8 cellular contexts compared by ENCODE assay signal in the genomic region with DNA sequence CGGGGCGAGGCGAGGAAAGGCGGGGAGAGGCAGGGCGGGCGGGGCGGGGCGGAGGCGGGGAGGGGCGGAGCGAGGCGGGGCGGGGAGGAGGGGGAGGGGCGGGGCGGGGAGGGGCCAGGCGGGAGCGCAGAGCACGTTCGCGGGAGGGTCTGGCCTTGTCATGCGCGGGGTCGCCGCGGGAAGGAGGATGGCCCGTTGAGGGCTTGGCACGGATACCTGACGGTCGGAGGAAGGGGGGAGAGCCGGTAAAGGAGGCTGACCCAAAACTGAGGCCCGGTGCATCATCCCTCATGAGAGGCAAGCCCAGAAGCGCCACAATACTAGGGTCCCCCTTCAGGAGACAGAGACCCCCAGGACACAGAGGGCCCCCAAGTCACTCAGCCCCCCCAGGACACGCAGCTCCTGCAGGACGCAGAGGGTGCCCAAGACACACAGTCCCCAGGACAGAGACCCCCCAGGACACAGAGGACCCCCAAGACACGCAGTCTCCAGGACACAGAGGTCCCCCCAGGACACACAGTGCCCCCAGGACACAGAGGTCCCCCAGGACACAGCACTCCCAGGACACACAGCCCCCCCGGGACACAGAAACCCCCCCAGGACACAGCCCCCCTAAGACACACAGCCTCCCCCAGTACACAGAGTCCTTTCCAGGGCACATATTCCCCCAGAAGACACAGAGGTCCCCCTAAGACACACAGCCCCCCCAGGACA. TPM values are rescaled to one million over a fixed set of nuclear protein-coding genes. Genes with fewer than 3 reads are reported as not detected.
DNase-seq lines count a peak whose midpoint lies in the region; ATAC-seq and TF ChIP-seq lines count a peak whose summit lies in the region.

No MANE protein-coding gene starts in this region.

- no peaks in the 10 kb centered on the region for H3K9me3 Mint-ChIP-seq in memory B cell

- peak; percentile 5 for ATAC-seq in memory B cell (ENCODE audit: low read depth)

- H3K36me3 ChIP-seq in Peyer's patch (peaks cover 0 to 7% (median 0%) of the 10 kb centered on the region in 3 donors), tibial nerve (peaks cover 0 to 12% (median 0%) of the 10 kb centered on the region in 3 donors)

- H3K4me1 ChIP-seq in Peyer's patch (peaks cover 0 to 30% (median 10%) of the 10 kb centered on the region in 4 donors), tibial nerve (peaks cover 0 to 32% (median 19%) of the 10 kb centered on the region in 4 donors)

- DNase-seq in AG08395 (ENCODE audit: low spot score) (peak; percentile 66), GM12865 (ENCODE audit: low read depth) (no peak), Peyer's patch (peak in 1 of 3 donors; percentile 73), memory B cell (ENCODE audit: low spot score in 2 of 2) (peak; percentile 38 to 58), tibial nerve (ENCODE audit: low spot score in 2 of 2) (peak in 1 of 2 donors; percentile 34), OCI-M2 (lab: John Stamatoyannopoulos, UW; ENCODE audit: unreplicated experiment) (no peak), HCEC 1CT (no peak)

- H3K36me3 Mint-ChIP-seq in memory B cell = peaks cover 6% of the 10 kb centered on the region

- H3K4me3 Mint-ChIP-seq in memory B cell = peak overlapping the region; percentile 66

- TF ChIP-seq POLR2A in Peyer's patch (IDR thresholded peaks at IDR 0.05) (no peak), tibial nerve (IDR thresholded peaks at IDR 0.05) (no peak)

- TF ChIP-seq CTCF in GM12865 (IDR thresholded peaks at IDR 0.05; ENCODE audit: insufficient read depth, low read depth, low read length, missing control alignments) (no peak), Peyer's patch (IDR thresholded peaks at IDR 0.05) (no peak), tibial nerve (IDR thresholded peaks at IDR 0.05) (no peak)

- no peak for TF ChIP-seq EP300 in tibial nerve (IDR thresholded peaks at IDR 0.05)

- H3K4me3 ChIP-seq in GM12865 (ENCODE audit: low read depth, low read length) (peak overlapping the region; percentile 68), Peyer's patch (peak overlapping the region; percentile 30 to 50 (median 43)), tibial nerve (peak overlapping the region; percentile 20 to 53 (median 31))

- peaks cover 8% of the 10 kb centered on the region for H3K4me1 Mint-ChIP-seq in memory B cell

- H3K27me3 ChIP-seq in Peyer's patch (no peaks in the 10 kb centered on the region), tibial nerve (no peaks in the 10 kb centered on the region)

- H3K9me3 ChIP-seq in Peyer's patch (no peaks in the 10 kb centered on the region), tibial nerve (no peaks in the 10 kb centered on the region)

- no peak overlapping the region for H3K27ac Mint-ChIP-seq in memory B cell

- H3K27me3 Mint-ChIP-seq in memory B cell = no peaks in the 10 kb centered on the region

- 0 to 4% methylated on average over 13 to 22 of the region's 36 CpGs for whole genome bisulfite sequencing in tibial nerve, 2 donors

- H3K27ac ChIP-seq in Peyer's patch (peak overlapping the region; percentile 43 to 100 (median 76)), cingulate gyrus (ENCODE audit: low read depth, low read length) (peak overlapping the region; percentile 91), tibial nerve (peak overlapping the region; percentile 74 to 90 (median 82))

RNA-seq across cellular contexts. Expression of gene WDR45B, which starts 0.7 kb away (rescaled TPM):
- 10 to 100 TPM; 68.8 to 90.0 (median 77.2) TPM for total RNA-seq in Peyer's patch
- total RNA-seq in tibial nerve = 100 to 1,000 TPM in 1 of 4 donors, 10 to 100 TPM in 3; 64.9 to 114 (median 88.5) TPM

RNA-seq across cellular contexts. Expression of gene RAB40B, which starts 49.6 kb away (rescaled TPM):
- total RNA-seq in Peyer's patch (10 to 100 TPM; 13.3 to 63.5 (median 29.1) TPM), tibial nerve (10 to 100 TPM; 27.3 to 39.0 (median 36.7) TPM)

Comparison
In these comparisons a context has a peak if more than half of its experiments do, and no peak if none do; other contexts are left out.
1. DNase-seq: peak in AG08395 (single experiment) and memory B cell (2 of 2); none in GM12865 (single experiment), OCI-M2 (single experiment) and HCEC 1CT (single experiment).
2. Peak in every context shown above with its lines, with median percentiles within 50 percentile points of each other: H3K4me3 ChIP-seq and H3K27ac ChIP-seq.